8 cellular contexts compared by ENCODE assay signal in genomic region chr2:157443795-157444642, GRCh38. TPM values are rescaled to one million over a fixed set of nuclear protein-coding genes. Genes with fewer than 3 reads are reported as not detected.
DNase-seq lines count a peak whose midpoint lies in the region; ATAC-seq and TF ChIP-seq lines count a peak whose summit lies in the region.

Gene CYTIP (minus strand): TSS chr2:157444089. CDS start chr2:157444020, 69 bp downstream.

- no peak for TF ChIP-seq POLR2A in esophagus muscularis mucosa (IDR thresholded peaks at IDR 0.05; ENCODE audit: low read depth)

- peaks cover 0 to 3% (median 0%) of the 10 kb centered on the region in 4 donors for H3K4me1 ChIP-seq in esophagus muscularis mucosa

- intact Hi-C loops in esophagus muscularis mucosa (cut with DNase I): no loop called here

- TF ChIP-seq CTCF in esophagus muscularis mucosa (IDR thresholded peaks at IDR 0.05): no peak

- WGBS in esophagus muscularis mucosa: 83% methylated on average over 13 of the region's 13 CpGs

- peak; percentile 41 for ATAC-seq in HG03280 (IDR thresholded peaks at IDR 0.05; ENCODE audit: unreplicated experiment)

- H3K4me3 ChIP-seq in esophagus muscularis mucosa: peak within 1 kb of the TSS; percentile 6 to 49 (median 18)
- H3K4me3 ChIP-seq in skin epidermis: peak within 1 kb of the TSS; percentile 28 to 39 (median 34)

- H3K36me3 ChIP-seq in esophagus muscularis mucosa: no peaks in the 10 kb centered on the region

- H3K9me3 ChIP-seq in esophagus muscularis mucosa: no peaks in the 10 kb centered on the region

- H3K27me3 ChIP-seq in esophagus muscularis mucosa: no peaks in the 10 kb centered on the region

- no peak for TF ChIP-seq EP300 in esophagus muscularis mucosa (IDR thresholded peaks at IDR 0.05)

- DNase-seq in activated T-cell treated with anti-CD3 and anti-CD28 coated beads for 1 hour (ENCODE audit: low read depth) (peak; percentile 29), activated T-cell treated with anti-CD3 and anti-CD28 coated beads for 4 hours (no peak), UCSD-AML1 (lab: John Stamatoyannopoulos, UW; ENCODE audit: unreplicated experiment) (peak; percentile 59), esophagus muscularis mucosa (ENCODE audit: extremely low spot score) (no peak), cerebellum (ENCODE audit: low spot score) (no peak), NCI-H128 (lab: John Stamatoyannopoulos, UW; ENCODE audit: unreplicated experiment) (no peak)

- H3K27ac ChIP-seq in esophagus muscularis mucosa (replicated peaks in 1 of 4) (peak within 1 kb of the TSS in 3 of 4 donors; percentile 2 to 35 (median 25)), skin epidermis (peak within 1 kb of the TSS in 19 of 21 experiments; percentile 22 to 90 (median 65))

RNA-seq across cellular contexts. Expression of gene CYTIP, which starts in this region (rescaled TPM):
- total RNA-seq in esophagus muscularis mucosa (10 to 100 TPM in 1 of 4 donors, 1 to 10 TPM in 3; 2.6 to 14.1 (median 3.4) TPM), cerebellum (0.27 TPM)

Comparison
In these comparisons a context has a peak if more than half of its experiments do, and no peak if none do; other contexts are left out.
1. DNase-seq: peak in activated T-cell treated with anti-CD3 and anti-CD28 coated beads for 1 hour (single experiment) and UCSD-AML1 (single experiment); none in activated T-cell treated with anti-CD3 and anti-CD28 coated beads for 4 hours (single experiment), esophagus muscularis mucosa (single experiment), cerebellum (single experiment) and NCI-H128 (single experiment).